23 cellular contexts compared by ENCODE assay signal in genomic region chr11:118898400-118899295, GRCh38. TPM values are rescaled to one million over a fixed set of nuclear protein-coding genes. Genes with fewer than 3 reads are reported as not detected.
DNase-seq lines count a peak whose midpoint lies in the region; ATAC-seq lines count a peak whose summit lies in the region.
"Had no signal": no experiment of that assay in that cellular context is flagged by ENCODE, and none has a peak within 500 bp of the region (broad histone marks: within the 10 kb centered on the region; RNA-seq: fewer than 3 reads in every experiment).

No MANE protein-coding gene starts in this region.

- H3K4me3 Mint-ChIP-seq in activated CD4-positive, alpha-beta T cell treated with anti-CD3 and anti-CD28 coated beads, Interleukin-2, amount 10 ng/mL, durations not matched to agents 7 days and 5 days: no peak overlapping the region
- no peak overlapping the region for H3K4me3 Mint-ChIP-seq in activated CD4-positive, alpha-beta T cell treated with anti-CD3 and anti-CD28 coated beads, Interleukin-2, amount 10 ng/mL, durations not matched to agents 24 days and 14 days
- H3K4me3 Mint-ChIP-seq in T-helper 17 cell (no peak overlapping the region), memory B cell (no peak overlapping the region)
- H3K4me3 Mint-ChIP-seq in stimulated activated naive B cell treated with anti-CD40 and anti-IgM and Interleukin-4, amounts not matched to agents 10 μg/mL and 1 μg/mL and 100 μg/mL, for 72 hours: peak overlapping the region; percentile 23 to 39
- H3K4me3 Mint-ChIP-seq: CD14-positive monocyte; T-helper 2 cell treated with Interferon-gamma antibody and Interleukin-4, amounts not matched to agents 5 μg/mL and 100 μg/mL, for 36 hours had no signal

- peak overlapping the region; percentile 36 for H3K27ac Mint-ChIP-seq in activated CD4-positive, alpha-beta T cell treated with anti-CD3 and anti-CD28 coated beads, Interleukin-2, amount 10 ng/mL, durations not matched to agents 7 days and 5 days
- H3K27ac Mint-ChIP-seq in activated CD4-positive, alpha-beta T cell treated with anti-CD3 and anti-CD28 coated beads, Interleukin-2, amount 10 ng/mL, durations not matched to agents 24 days and 14 days: no peak overlapping the region
- H3K27ac Mint-ChIP-seq in T-helper 17 cell: peak overlapping the region; percentile 16
- H3K27ac Mint-ChIP-seq in memory B cell: peak overlapping the region; percentile 50
- H3K27ac Mint-ChIP-seq in stimulated activated naive B cell treated with anti-CD40 and anti-IgM and Interleukin-4, amounts not matched to agents 10 μg/mL and 1 μg/mL and 100 μg/mL, for 72 hours: peak overlapping the region; percentile 87
- H3K27ac Mint-ChIP-seq: T-helper 2 cell treated with Interferon-gamma antibody and Interleukin-4, amounts not matched to agents 5 μg/mL and 100 μg/mL, for 36 hours had no signal

- ATAC-seq in T-helper 17 cell: no peak
- ATAC-seq in memory B cell (ENCODE audit: low read depth): no peak
- ATAC-seq in stimulated activated naive B cell treated with anti-CD40 and anti-IgM and Interleukin-4, amounts not matched to agents 10 μg/mL and 1 μg/mL and 100 μg/mL, for 72 hours (replicated peaks): no peak
- no peak for ATAC-seq in GM21447 (IDR thresholded peaks at IDR 0.05; ENCODE audit: unreplicated experiment)
- ATAC-seq: right lobe of liver had no signal

- no peaks in the 10 kb centered on the region for H3K9me3 ChIP-seq in T-helper 17 cell (ENCODE audit: control insufficient read depth, low read length, poor library complexity, severe bottlenecking)
- H3K9me3 ChIP-seq: right lobe of liver, SJSA1 had no signal

- H3K9me3 Mint-ChIP-seq in activated CD4-positive, alpha-beta T cell treated with anti-CD3 and anti-CD28 coated beads, Interleukin-2, amount 10 ng/mL, durations not matched to agents 7 days and 5 days: no peaks in the 10 kb centered on the region
- H3K9me3 Mint-ChIP-seq in activated CD4-positive, alpha-beta T cell treated with anti-CD3 and anti-CD28 coated beads, Interleukin-2, amount 10 ng/mL, durations not matched to agents 24 days and 14 days: no peaks in the 10 kb centered on the region
- H3K9me3 Mint-ChIP-seq in memory B cell: no peaks in the 10 kb centered on the region
- H3K9me3 Mint-ChIP-seq in stimulated activated naive B cell treated with anti-CD40 and anti-IgM and Interleukin-4, amounts not matched to agents 10 μg/mL and 1 μg/mL and 100 μg/mL, for 72 hours: no peaks in the 10 kb centered on the region
- H3K9me3 Mint-ChIP-seq: CD14-positive monocyte; T-helper 2 cell treated with Interferon-gamma antibody and Interleukin-4, amounts not matched to agents 5 μg/mL and 100 μg/mL, for 36 hours had no signal

- peaks cover 43% of the 10 kb centered on the region for H3K36me3 Mint-ChIP-seq in activated CD4-positive, alpha-beta T cell treated with anti-CD3 and anti-CD28 coated beads, Interleukin-2, amount 10 ng/mL, durations not matched to agents 7 days and 5 days (ENCODE audit: low read depth)
- H3K36me3 Mint-ChIP-seq in activated CD4-positive, alpha-beta T cell treated with anti-CD3 and anti-CD28 coated beads, Interleukin-2, amount 10 ng/mL, durations not matched to agents 24 days and 14 days (ENCODE audit: low read depth): peaks cover 37% of the 10 kb centered on the region
- H3K36me3 Mint-ChIP-seq in T-helper 17 cell (ENCODE audit: low read depth): peaks cover 2% of the 10 kb centered on the region
- peaks cover 33% of the 10 kb centered on the region for H3K36me3 Mint-ChIP-seq in memory B cell
- H3K36me3 Mint-ChIP-seq in stimulated activated naive B cell treated with anti-CD40 and anti-IgM and Interleukin-4, amounts not matched to agents 10 μg/mL and 1 μg/mL and 100 μg/mL, for 72 hours: peaks cover 61 to 74% of the 10 kb centered on the region in 2 donors

- CTCF ChIA-PET in activated CD4-positive, alpha-beta T cell treated with anti-CD3 and anti-CD28 coated beads, Interleukin-2, amount 10 ng/mL, durations not matched to agents 7 days and 5 days (lab: Charles Lee): interaction anchor here (1.4 kb wide), 1 partner anchor 10 kb away, joined by 3 read pairs; no protein-coding TSS in a partner anchor

- DNase-seq in activated CD4-positive, alpha-beta T cell treated with anti-CD3 and anti-CD28 coated beads, Interleukin-2, amount 10 ng/mL, durations not matched to agents 7 days and 5 days: no peak
- no peak for DNase-seq in activated CD4-positive, alpha-beta T cell treated with anti-CD3 and anti-CD28 coated beads, Interleukin-2, amount 10 ng/mL, durations not matched to agents 24 days and 14 days
- DNase-seq in T-helper 17 cell (no peak), memory B cell (ENCODE audit: low spot score in 2 of 2) (no peak), GM19240 (ENCODE audit: insufficient read length, low spot score) (no peak), activated gamma-delta T cell (lab: John Stamatoyannopoulos, UW) (no peak)
- no peak for DNase-seq in stimulated activated naive B cell treated with anti-CD40 and anti-IgM and Interleukin-4, amounts not matched to agents 10 μg/mL and 1 μg/mL and 100 μg/mL, for 72 hours
- DNase-seq: activated effector memory CD4-positive, alpha-beta T cell treated with Interleukin-2 at 50 U/mL for 16 hours; DMS79; hippocampal formation; NCI-H1436 treated with DMSO at 0.1 percent for 48 hours; NCI-H2171 treated with DMSO at 0.1 percent for 48 hours; occipital lobe; OCI-M1 had no signal

- POLR2A ChIA-PET in activated CD4-positive, alpha-beta T cell treated with anti-CD3 and anti-CD28 coated beads, Interleukin-2, amount 10 ng/mL, durations not matched to agents 7 days and 5 days (lab: Charles Lee): no interaction called here

- H3K27me3 Mint-ChIP-seq in activated CD4-positive, alpha-beta T cell treated with anti-CD3 and anti-CD28 coated beads, Interleukin-2, amount 10 ng/mL, durations not matched to agents 7 days and 5 days: no peaks in the 10 kb centered on the region
- no peaks in the 10 kb centered on the region for H3K27me3 Mint-ChIP-seq in activated CD4-positive, alpha-beta T cell treated with anti-CD3 and anti-CD28 coated beads, Interleukin-2, amount 10 ng/mL, durations not matched to agents 24 days and 14 days
- H3K27me3 Mint-ChIP-seq in T-helper 17 cell (no peaks in the 10 kb centered on the region), memory B cell (no peaks in the 10 kb centered on the region)
- no peaks in the 10 kb centered on the region for H3K27me3 Mint-ChIP-seq in stimulated activated naive B cell treated with anti-CD40 and anti-IgM and Interleukin-4, amounts not matched to agents 10 μg/mL and 1 μg/mL and 100 μg/mL, for 72 hours

- H3K4me1 Mint-ChIP-seq in activated CD4-positive, alpha-beta T cell treated with anti-CD3 and anti-CD28 coated beads, Interleukin-2, amount 10 ng/mL, durations not matched to agents 7 days and 5 days: peaks cover 44% of the 10 kb centered on the region
- H3K4me1 Mint-ChIP-seq in activated CD4-positive, alpha-beta T cell treated with anti-CD3 and anti-CD28 coated beads, Interleukin-2, amount 10 ng/mL, durations not matched to agents 24 days and 14 days: peaks cover 37% of the 10 kb centered on the region
- H3K4me1 Mint-ChIP-seq in T-helper 17 cell: peaks cover 44% of the 10 kb centered on the region
- peaks cover 47% of the 10 kb centered on the region for H3K4me1 Mint-ChIP-seq in memory B cell
- peaks cover 50 to 81% of the 10 kb centered on the region in 2 donors for H3K4me1 Mint-ChIP-seq in stimulated activated naive B cell treated with anti-CD40 and anti-IgM and Interleukin-4, amounts not matched to agents 10 μg/mL and 1 μg/mL and 100 μg/mL, for 72 hours

- intact Hi-C loops in activated CD4-positive, alpha-beta T cell treated with anti-CD3 and anti-CD28 coated beads, Interleukin-2, amount 10 ng/mL, durations not matched to agents 24 days and 14 days (cut with micrococcal nuclease): no loop called here

RNA-seq across cellular contexts. Expression of gene CXCR5, which starts 15.0 kb away (rescaled TPM):
- total RNA-seq in activated CD4-positive, alpha-beta T cell treated with anti-CD3 and anti-CD28 coated beads, Interleukin-2, amount 10 ng/mL, durations not matched to agents 7 days and 5 days: under 1 TPM; 0.50 to 0.52 TPM
- 6.1 and 6.4 TPM in 2 replicates for total RNA-seq in activated CD4-positive, alpha-beta T cell treated with anti-CD3 and anti-CD28 coated beads, Interleukin-2, amount 10 ng/mL, durations not matched to agents 24 days and 14 days
- total RNA-seq in T-helper 17 cell: 10 to 100 TPM; 11.1 to 15.0 TPM
- total RNA-seq: MCF 10A, occipital lobe, SJSA1 had no signal

RNA-seq across cellular contexts. Expression of gene BCL9L, which starts 27.1 kb away (rescaled TPM):
- total RNA-seq in activated CD4-positive, alpha-beta T cell treated with anti-CD3 and anti-CD28 coated beads, Interleukin-2, amount 10 ng/mL, durations not matched to agents 7 days and 5 days: 100 to 1,000 TPM; 103 to 109 TPM
- total RNA-seq in activated CD4-positive, alpha-beta T cell treated with anti-CD3 and anti-CD28 coated beads, Interleukin-2, amount 10 ng/mL, durations not matched to agents 24 days and 14 days: 25.1 and 28.5 TPM in 2 replicates
- total RNA-seq in T-helper 17 cell: 100 to 1,000 TPM; 186 to 204 TPM

RNA-seq across cellular contexts. Expression of gene UPK2, which starts 57.5 kb away (rescaled TPM):
- total RNA-seq in activated CD4-positive, alpha-beta T cell treated with anti-CD3 and anti-CD28 coated beads, Interleukin-2, amount 10 ng/mL, durations not matched to agents 7 days and 5 days: under 1 TPM in 1 of 2 experiments, not detected in 1; 0.60 TPM
- total RNA-seq in activated CD4-positive, alpha-beta T cell treated with anti-CD3 and anti-CD28 coated beads, Interleukin-2, amount 10 ng/mL, durations not matched to agents 24 days and 14 days: not detected in 2 replicates
- total RNA-seq in T-helper 17 cell: not detected
- total RNA-seq: activated CD8-positive, alpha-beta memory T cell treated with anti-CD3 and anti-CD28 coated beads for 36 hours; astrocyte; MCF 10A; mucosa of gallbladder; occipital lobe; right lobe of liver; SJSA1 had no signal

Comparison
In these comparisons a context has a peak if more than half of its experiments do, and no peak if none do; other contexts are left out.
1. H3K4me3 Mint-ChIP-seq: peak in stimulated activated naive B cell treated with anti-CD40 and anti-IgM and Interleukin-4, amounts not matched to agents 10 μg/mL and 1 μg/mL and 100 μg/mL, for 72 hours (2 of 2); none in activated CD4-positive, alpha-beta T cell treated with anti-CD3 and anti-CD28 coated beads, Interleukin-2, amount 10 ng/mL, durations not matched to agents 7 days and 5 days (single experiment), activated CD4-positive, alpha-beta T cell treated with anti-CD3 and anti-CD28 coated beads, Interleukin-2, amount 10 ng/mL, durations not matched to agents 24 days and 14 days (single experiment), T-helper 17 cell (single experiment) and memory B cell (single experiment).